ENCODE assay signal across 25 cellular contexts in the genomic region with DNA sequence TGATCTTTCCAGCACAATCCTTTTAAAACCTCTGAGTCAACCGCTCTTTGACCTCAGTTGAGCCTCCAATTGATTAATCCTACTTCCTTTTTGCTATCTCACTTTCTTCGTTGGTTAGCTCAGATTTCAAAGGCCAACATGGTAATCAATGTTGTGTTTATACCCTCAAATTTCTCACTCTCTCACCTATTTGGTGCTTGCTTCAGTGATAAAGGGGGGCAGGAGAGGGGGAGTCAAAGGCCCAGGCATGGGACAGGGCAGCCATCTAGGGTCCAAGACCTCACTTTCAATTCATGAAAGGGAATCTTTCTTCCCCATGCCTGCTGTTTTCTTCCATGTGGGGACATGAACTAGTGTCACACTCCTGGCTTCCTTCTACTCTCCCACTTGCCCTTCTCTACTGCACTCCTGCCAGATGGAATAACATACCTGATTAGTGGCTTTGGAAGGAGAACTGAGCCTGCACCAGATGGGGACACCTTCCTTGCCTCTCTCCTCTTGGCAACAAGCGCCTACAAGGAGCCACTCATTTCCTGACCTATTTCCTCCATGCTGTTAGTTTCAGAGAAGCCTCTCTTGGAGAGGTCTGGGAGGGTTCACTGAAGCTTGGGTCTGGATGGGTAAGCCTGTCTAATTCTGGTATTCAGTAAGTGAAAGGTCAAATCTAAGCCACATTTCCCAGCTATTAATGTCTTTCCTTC.
"Had no signal": no experiment of that assay in that cellular context is flagged by ENCODE, and none has a peak within 500 bp of the region (broad histone marks: within the 10 kb centered on the region; RNA-seq: fewer than 3 reads in every experiment).

No MANE protein-coding gene starts in this region.

- H3K79me2 ChIP-seq: parathyroid adenoma had no signal

- ATAC-seq: activated CD8-positive, alpha-beta T cell treated with anti-CD3 and anti-CD28 coated beads for 36 hours; activated T-helper 17 cell treated with anti-CD3 and anti-CD28 coated beads, Interleukin-2, amount 50 U/mL, for 72 hours; left cardiac atrium; naive thymus-derived CD4-positive, alpha-beta T cell; stimulated activated naive B cell treated with anti-CD40 and anti-IgM and Interleukin-4, amounts not matched to agents 10 μg/mL and 1 μg/mL and 100 μg/mL, for 72 hours; upper lobe of right lung had no signal

- H3K4me3 Mint-ChIP-seq: activated CD4-positive, alpha-beta T cell treated with anti-CD3 and anti-CD28 coated beads, Interleukin-2, amount 10 ng/mL, durations not matched to agents 24 days and 14 days; activated CD8-positive, alpha-beta T cell treated with anti-CD3 and anti-CD28 coated beads for 36 hours; activated naive CD8-positive, alpha-beta T cell treated with anti-CD3 and anti-CD28 coated beads for 36 hours; activated T-helper 17 cell treated with anti-CD3 and anti-CD28 coated beads, Interleukin-2, amount 50 U/mL, for 72 hours; endodermal cell; memory B cell; naive thymus-derived CD4-positive, alpha-beta T cell; stimulated activated naive B cell treated with anti-CD40 and anti-IgM and Interleukin-4, amounts not matched to agents 10 μg/mL and 1 μg/mL and 100 μg/mL, for 72 hours had no signal

- H3K27me3 Mint-ChIP-seq: activated CD8-positive, alpha-beta T cell treated with anti-CD3 and anti-CD28 coated beads for 36 hours; activated naive CD8-positive, alpha-beta T cell treated with anti-CD3 and anti-CD28 coated beads for 36 hours; naive thymus-derived CD4-positive, alpha-beta T cell had no signal

- H3K36me3 Mint-ChIP-seq: activated naive CD8-positive, alpha-beta T cell treated with anti-CD3 and anti-CD28 coated beads for 36 hours; memory B cell; naive thymus-derived CD4-positive, alpha-beta T cell; stimulated activated naive B cell treated with anti-CD40 and anti-IgM and Interleukin-4, amounts not matched to agents 10 μg/mL and 1 μg/mL and 100 μg/mL, for 72 hours had no signal

- H3K27ac ChIP-seq: cardiac muscle cell, dorsolateral prefrontal cortex, parathyroid adenoma, sigmoid colon, spleen, thoracic aorta, upper lobe of right lung had no signal

- H3K36me3 ChIP-seq: cardiac muscle cell, sigmoid colon, spleen, thoracic aorta, upper lobe of right lung had no signal

- H3K27me3 ChIP-seq: cardiac muscle cell, sigmoid colon, spleen, upper lobe of right lung had no signal

- H2AFZ ChIP-seq: parathyroid adenoma had no signal

- H3K4me3 ChIP-seq: cardiac muscle cell, dorsolateral prefrontal cortex, sigmoid colon, spleen, thoracic aorta, upper lobe of right lung had no signal

- H3K9me3 Mint-ChIP-seq: activated CD4-positive, alpha-beta T cell treated with anti-CD3 and anti-CD28 coated beads, Interleukin-2, amount 10 ng/mL, durations not matched to agents 24 days and 14 days; activated CD8-positive, alpha-beta T cell treated with anti-CD3 and anti-CD28 coated beads for 36 hours; activated naive CD8-positive, alpha-beta T cell treated with anti-CD3 and anti-CD28 coated beads for 36 hours; activated T-helper 17 cell treated with anti-CD3 and anti-CD28 coated beads, Interleukin-2, amount 50 U/mL, for 72 hours; endodermal cell; memory B cell; stimulated activated naive B cell treated with anti-CD40 and anti-IgM and Interleukin-4, amounts not matched to agents 10 μg/mL and 1 μg/mL and 100 μg/mL, for 72 hours had no signal

- H3K27ac Mint-ChIP-seq: activated CD4-positive, alpha-beta T cell treated with anti-CD3 and anti-CD28 coated beads, Interleukin-2, amount 10 ng/mL, durations not matched to agents 24 days and 14 days; activated CD8-positive, alpha-beta T cell treated with anti-CD3 and anti-CD28 coated beads for 36 hours; activated naive CD8-positive, alpha-beta T cell treated with anti-CD3 and anti-CD28 coated beads for 36 hours; activated T-helper 17 cell treated with anti-CD3 and anti-CD28 coated beads, Interleukin-2, amount 50 U/mL, for 72 hours; endodermal cell; memory B cell; naive thymus-derived CD4-positive, alpha-beta T cell; stimulated activated naive B cell treated with anti-CD40 and anti-IgM and Interleukin-4, amounts not matched to agents 10 μg/mL and 1 μg/mL and 100 μg/mL, for 72 hours had no signal

- DNase-seq: activated CD4-positive, alpha-beta T cell treated with anti-CD3 and anti-CD28 coated beads, Interleukin-2, amount 10 ng/mL, durations not matched to agents 24 days and 14 days; activated CD4-positive, CD25-positive, alpha-beta regulatory T cell; activated CD8-positive, alpha-beta T cell treated with anti-CD3 and anti-CD28 coated beads for 36 hours; activated naive CD4-positive, alpha-beta T cell; activated naive CD8-positive, alpha-beta T cell treated with anti-CD3 and anti-CD28 coated beads for 36 hours; activated T-cell treated with anti-CD3 and anti-CD28 coated beads, Interleukin-2, amount 50 U/mL, for 1 hour; amniotic stem cell; endodermal cell; foreskin melanocyte; glutamatergic neuron; left cardiac atrium; naive thymus-derived CD4-positive, alpha-beta T cell; sigmoid colon; spleen; stimulated activated naive B cell treated with anti-CD40 and anti-IgM and Interleukin-4, amounts not matched to agents 10 μg/mL and 1 μg/mL and 100 μg/mL, for 72 hours; T-helper 1 cell; T-helper 9 cell; upper lobe of right lung had no signal

- H3K9me3 ChIP-seq: sigmoid colon, spleen, thoracic aorta, upper lobe of right lung had no signal

- FAIRE-seq: islet of Langerhans had no signal

- H3K4me1 Mint-ChIP-seq: activated CD4-positive, alpha-beta T cell treated with anti-CD3 and anti-CD28 coated beads, Interleukin-2, amount 10 ng/mL, durations not matched to agents 24 days and 14 days; activated naive CD8-positive, alpha-beta T cell treated with anti-CD3 and anti-CD28 coated beads for 36 hours; activated T-helper 17 cell treated with anti-CD3 and anti-CD28 coated beads, Interleukin-2, amount 50 U/mL, for 72 hours; memory B cell; naive thymus-derived CD4-positive, alpha-beta T cell had no signal

- H3K9ac ChIP-seq: parathyroid adenoma had no signal

- H3K4me1 ChIP-seq: parathyroid adenoma, sigmoid colon, upper lobe of right lung had no signal
